In genomic region chr22:30183861-30184278, GRCh38 we compare ENCODE assay signal across 13 cellular contexts.
A peak's percentile ranks its signal among the peaks of the same experiment; 100 is the strongest.
DNase-seq lines count a peak whose midpoint lies in the region; ATAC-seq, FAIRE-seq and TF ChIP-seq lines count a peak whose summit lies in the region.
"Had no signal": no experiment of that assay in that cellular context is flagged by ENCODE, and none has a peak within 500 bp of the region (broad histone marks: within the 10 kb centered on the region; RNA-seq: fewer than 3 reads in every experiment).

No MANE protein-coding gene starts in this region.

- TF ChIP-seq EP300 in SK-N-SH (IDR thresholded peaks at IDR 0.05; ENCODE audit: borderline replicate concordance in 1 of 2, low read depth in 1 of 2, low read length in 1 of 2) (0 out of 4 replicates have a peak, but pooled peaks of 1 of the 2 experiments have one; percentile 7), K562 (IDR thresholded peaks at IDR 0.05; ENCODE audit: low read length) (peak; percentile 70; the same call in 1 of the 2 replicates)

- no peak overlapping the region for H3K4me3 ChIP-seq in SK-N-SH (ENCODE audit: low read depth in 2 of 2, low read length in 1 of 2)
- no peak overlapping the region for H3K4me3 ChIP-seq in K562
- no peak overlapping the region for H3K4me3 ChIP-seq in body of pancreas
- H3K4me3 ChIP-seq: esophagus squamous epithelium had no signal

- no peaks in the 10 kb centered on the region for H3K27me3 ChIP-seq in SK-N-SH (ENCODE audit: insufficient read depth)
- no peaks in the 10 kb centered on the region; a peak in 1 of 5 replicates for H3K27me3 ChIP-seq in K562 (ENCODE audit: control insufficient read depth in 2 of 2, insufficient read depth in 2 of 2, low read length in 2 of 2)
- no peaks in the 10 kb centered on the region for H3K27me3 ChIP-seq in body of pancreas
- H3K27me3 ChIP-seq: esophagus squamous epithelium had no signal

- intact Hi-C loops in K562 (cut with micrococcal nuclease) (loop anchor here (5.0 kb wide), 1 partner anchor 33 kb away; no protein-coding TSS in a partner anchor), body of pancreas (cut with DNase I) (no loop called here)

- no peaks in the 10 kb centered on the region for H3K9me1 ChIP-seq in K562 (ENCODE audit: control insufficient read depth, insufficient read depth, low read length)

- H3K4me2 ChIP-seq in SK-N-SH (peak overlapping the region; percentile 23; the same call in 1 of the 2 replicates), K562 (ENCODE audit: insufficient read depth, low read length) (no peak overlapping the region)

- peak; percentile 68 for DNase-seq in activated CD8-positive, alpha-beta memory T cell treated with anti-CD3 and anti-CD28 coated beads, Interleukin-2, amount 10 ng/mL, durations not matched to agents 7 days and 5 days
- no peak for DNase-seq in activated CD8-positive, alpha-beta memory T cell treated with anti-CD3 and anti-CD28 coated beads for 24 hours
- DNase-seq in SK-N-SH: no peak
- peak; percentile 29 to 63 (median 36) for DNase-seq in K562 (ENCODE audit: extremely low read depth in 1 of 4, low spot score in 3 of 4)
- DNase-seq in stimulated activated effector memory CD8-positive, alpha-beta T cell treated with anti-CD3 and anti-CD28 coated beads, Interleukin-12 subunit alpha, Interleukin-12 subunit beta, amount 100 ng/mL, for 72 hours (ENCODE audit: low spot score in 2 of 2): peak in 1 of 2 donors; percentile 47
- DNase-seq in SKM-1 (lab: John Stamatoyannopoulos, UW; ENCODE audit: unreplicated experiment): no peak
- no peak for DNase-seq in SIG-M5 (lab: John Stamatoyannopoulos, UW)
- DNase-seq in body of pancreas: no peak
- DNase-seq: central memory CD4-positive, alpha-beta T cell; esophagus squamous epithelium; KG1; stimulated activated CD4-positive, alpha-beta T cell treated with anti-CD3 and anti-CD28 coated beads, Interleukin-15, amount 100 ng/mL, for 24 hours had no signal

- ATAC-seq in activated CD8-positive, alpha-beta memory T cell treated with anti-CD3 and anti-CD28 coated beads, Interleukin-2, amount 10 ng/mL, durations not matched to agents 7 days and 5 days: peak; percentile 68
- ATAC-seq in K562 (peak; percentile 80), body of pancreas (no peak)
- ATAC-seq in stimulated activated effector memory CD8-positive, alpha-beta T cell treated with anti-CD3 and anti-CD28 coated beads, Interleukin-12 subunit alpha, Interleukin-12 subunit beta, amount 100 ng/mL, for 72 hours: peak; percentile 87

- in situ Hi-C loops in K562 (cut with MboI): no loop called here

- H3K36me3 ChIP-seq in SK-N-SH (replicated peaks in 1 of 2; ENCODE audit: control insufficient read depth in 1 of 2, insufficient read depth in 2 of 2, low read length in 1 of 2): no peaks in the 10 kb centered on the region
- H3K36me3 ChIP-seq in K562 (ENCODE audit: control insufficient read depth, insufficient read depth, low read length): no peaks in the 10 kb centered on the region
- H3K36me3 ChIP-seq in body of pancreas (replicated peaks in 1 of 2; ENCODE audit: insufficient read depth in 1 of 2, low read depth in 2 of 2): no peaks in the 10 kb centered on the region
- H3K36me3 ChIP-seq: esophagus squamous epithelium had no signal

- H3K27ac ChIP-seq in SK-N-SH (ENCODE audit: low read depth in 2 of 2, low read length in 1 of 2): peak overlapping the region in 1 of 2 experiments; percentile 53; a peak in 3 of 4 replicates
- no peak overlapping the region for H3K27ac ChIP-seq in K562 (ENCODE audit: extremely low read depth, low read depth, low read length)
- H3K27ac ChIP-seq in body of pancreas: no peak overlapping the region
- H3K27ac ChIP-seq: esophagus squamous epithelium had no signal

- no peak overlapping the region for H3K4me3 Mint-ChIP-seq in activated CD8-positive, alpha-beta memory T cell treated with anti-CD3 and anti-CD28 coated beads, Interleukin-2, amount 10 ng/mL, durations not matched to agents 7 days and 5 days
- H3K4me3 Mint-ChIP-seq in stimulated activated effector memory CD8-positive, alpha-beta T cell treated with anti-CD3 and anti-CD28 coated beads, Interleukin-12 subunit alpha, Interleukin-12 subunit beta, amount 100 ng/mL, for 72 hours: peak overlapping the region; percentile 17

- BruUV-seq in K562 (replicated peaks; lab: Mats Ljungman, UMichigan): no TSS peak

- peak overlapping the region; percentile 97 for H3K27ac Mint-ChIP-seq in activated CD8-positive, alpha-beta memory T cell treated with anti-CD3 and anti-CD28 coated beads, Interleukin-2, amount 10 ng/mL, durations not matched to agents 7 days and 5 days
- peak overlapping the region; percentile 87 for H3K27ac Mint-ChIP-seq in stimulated activated effector memory CD8-positive, alpha-beta T cell treated with anti-CD3 and anti-CD28 coated beads, Interleukin-12 subunit alpha, Interleukin-12 subunit beta, amount 100 ng/mL, for 72 hours

- WGBS in SK-N-SH (ENCODE audit: low lambda C conversion rate): 57% methylated on average over 2 of the region's 2 CpGs
- 0% methylated on average over 2 of the region's 2 CpGs for WGBS in K562 (ENCODE audit: insufficient coverage, low coverage, missing lambda C conversion rate)
- WGBS in body of pancreas, 2 donors: 92 to 100% methylated on average over 2 of the region's 2 CpGs

- no peak overlapping the region; the same call in 1 of the 2 replicates for H3K9ac ChIP-seq in SK-N-SH
- no peak overlapping the region for H3K9ac ChIP-seq in K562 (ENCODE audit: insufficient read depth in 1 of 2, low read depth in 2 of 2, low read length in 2 of 2)

- no peak for TF ChIP-seq RAD21 in SK-N-SH (IDR thresholded peaks at IDR 0.05; ENCODE audit: low read length)
- peak in 1 of 2 experiments; percentile 20; a peak in 1 of 4 replicates for TF ChIP-seq RAD21 in K562 (CRISPR knock-in tag; conservative IDR thresholded peaks at IDR 0.05 in 1 of 2, IDR thresholded peaks at IDR 0.05 in 1 of 2)

- no peaks in the 10 kb centered on the region for H3K27me3 Mint-ChIP-seq in activated CD8-positive, alpha-beta memory T cell treated with anti-CD3 and anti-CD28 coated beads, Interleukin-2, amount 10 ng/mL, durations not matched to agents 7 days and 5 days

- CTCF ChIA-PET in activated CD8-positive, alpha-beta memory T cell treated with anti-CD3 and anti-CD28 coated beads, Interleukin-2, amount 10 ng/mL, durations not matched to agents 7 days and 5 days (lab: Charles Lee): interaction anchor here (1.5 kb wide), 1 partner anchor 14 kb away, joined by 3 read pairs; no protein-coding TSS in a partner anchor
- CTCF ChIA-PET in SK-N-SH (lab: Yijun Ruan, JAX): no interaction called here
- CTCF ChIA-PET in K562 (lab: Yijun Ruan, JAX; ENCODE audit: low intra/inter-chr PET ratio): no interaction called here

- peaks cover 4% of the 10 kb centered on the region for H3K36me3 Mint-ChIP-seq in activated CD8-positive, alpha-beta memory T cell treated with anti-CD3 and anti-CD28 coated beads, Interleukin-2, amount 10 ng/mL, durations not matched to agents 7 days and 5 days
- no peaks in the 10 kb centered on the region for H3K36me3 Mint-ChIP-seq in stimulated activated effector memory CD8-positive, alpha-beta T cell treated with anti-CD3 and anti-CD28 coated beads, Interleukin-12 subunit alpha, Interleukin-12 subunit beta, amount 100 ng/mL, for 72 hours

- H3K79me2 ChIP-seq in SK-N-SH (ENCODE audit: insufficient read depth) (no peaks in the 10 kb centered on the region), K562 (ENCODE audit: control insufficient read depth, insufficient read depth, low read length) (no peaks in the 10 kb centered on the region)

- H2AFZ ChIP-seq in SK-N-SH (ENCODE audit: low read depth) (peak overlapping the region; percentile 45; the same call in 1 of the 2 replicates), K562 (ENCODE audit: low read depth, low read length) (no peak overlapping the region)

- peaks cover 0 to 5% of the 10 kb centered on the region in 2 experiments; a peak in 2 of 4 replicates for H3K4me1 ChIP-seq in SK-N-SH (ENCODE audit: control insufficient read depth in 1 of 2, insufficient read depth in 2 of 2, low read depth in 1 of 2, low read length in 1 of 2)
- peaks cover 0 to 14% of the 10 kb centered on the region in 2 experiments; a peak in 4 of 5 replicates for H3K4me1 ChIP-seq in K562 (replicated peaks in 1 of 2; ENCODE audit: control insufficient read depth in 2 of 2, insufficient read depth in 2 of 2, low read length in 2 of 2)
- peaks cover 31% of the 10 kb centered on the region for H3K4me1 ChIP-seq in body of pancreas
- H3K4me1 ChIP-seq: esophagus squamous epithelium had no signal

- H3K9me2 ChIP-seq in SK-N-SH: no peaks in the 10 kb centered on the region

- H4K20me1 ChIP-seq in SK-N-SH (ENCODE audit: insufficient read depth) (no peaks in the 10 kb centered on the region), K562 (replicated peaks; ENCODE audit: control insufficient read depth, insufficient read depth, low read length) (no peaks in the 10 kb centered on the region)

- FAIRE-seq in K562 (lab: Jason Lieb, UNC): peak; percentile 75
- FAIRE-seq: keratinocyte had no signal

- H3K4me1 Mint-ChIP-seq in activated CD8-positive, alpha-beta memory T cell treated with anti-CD3 and anti-CD28 coated beads, Interleukin-2, amount 10 ng/mL, durations not matched to agents 7 days and 5 days: peaks cover 92% of the 10 kb centered on the region
- H3K4me1 Mint-ChIP-seq in stimulated activated effector memory CD8-positive, alpha-beta T cell treated with anti-CD3 and anti-CD28 coated beads, Interleukin-12 subunit alpha, Interleukin-12 subunit beta, amount 100 ng/mL, for 72 hours: peaks cover 35% of the 10 kb centered on the region

- H3F3A ChIP-seq in SK-N-SH (replicated peaks; ENCODE audit: insufficient read depth): peaks cover 10% of the 10 kb centered on the region

- TF ChIP-seq POLR2A in K562 (conservative IDR thresholded peaks at IDR 0.05) (no peak), body of pancreas (IDR thresholded peaks at IDR 0.05) (no peak)

- no peaks in the 10 kb centered on the region for H3K9me3 Mint-ChIP-seq in activated CD8-positive, alpha-beta memory T cell treated with anti-CD3 and anti-CD28 coated beads, Interleukin-2, amount 10 ng/mL, durations not matched to agents 7 days and 5 days (ENCODE audit: low read depth)
- no peaks in the 10 kb centered on the region for H3K9me3 Mint-ChIP-seq in stimulated activated effector memory CD8-positive, alpha-beta T cell treated with anti-CD3 and anti-CD28 coated beads, Interleukin-12 subunit alpha, Interleukin-12 subunit beta, amount 100 ng/mL, for 72 hours

- TF ChIP-seq CTCF in SK-N-SH (IDR thresholded peaks at IDR 0.05): no peak
- TF ChIP-seq CTCF in K562 (IDR thresholded peaks at IDR 0.05 in 2 of 3, conservative IDR thresholded peaks at IDR 0.05 in 1 of 3; ENCODE audit: insufficient read depth in 2 of 3, low read depth in 1 of 3, low read length in 3 of 3): no peak
- TF ChIP-seq CTCF in body of pancreas (IDR thresholded peaks at IDR 0.05): no peak

- POLR2A ChIA-PET in SK-N-SH (lab: Yijun Ruan, JAX): no interaction called here
- POLR2A ChIA-PET in K562 (lab: Yijun Ruan, JAX): interaction anchor here (0.6 to 0.9 kb wide), 5 partner anchors 11 to 1315 kb away, joined by 3 read pairs; no protein-coding TSS in a partner anchor

- H3K9me3 ChIP-seq in SK-N-SH: no peaks in the 10 kb centered on the region
- no peaks in the 10 kb centered on the region for H3K9me3 ChIP-seq in K562 (replicated peaks; ENCODE audit: control insufficient read depth, insufficient read depth, low read depth, low read length)
- no peaks in the 10 kb centered on the region for H3K9me3 ChIP-seq in body of pancreas
- H3K9me3 ChIP-seq: esophagus squamous epithelium had no signal

TF ChIP-seq in K562, 482 proteins besides CTCF, POLR2A, EP300 and RAD21 (continues in another document):
- TF ChIP-seq STAT5A (IDR thresholded peaks at IDR 0.05; ENCODE audit: borderline replicate concordance, low read length): peak; percentile 86

Comparison
In these comparisons a context has a peak if more than half of its experiments do, and no peak if none do; other contexts are left out.
1. DNase-seq: peak in activated CD8-positive, alpha-beta memory T cell treated with anti-CD3 and anti-CD28 coated beads, Interleukin-2, amount 10 ng/mL, durations not matched to agents 7 days and 5 days (single experiment) and K562 (4 of 4); none in activated CD8-positive, alpha-beta memory T cell treated with anti-CD3 and anti-CD28 coated beads for 24 hours (single experiment), SK-N-SH (single experiment), SKM-1 (single experiment), SIG-M5 (single experiment) and body of pancreas (0 of 4).